In genomic region chr14:92792885-92793284, GRCh38 we compare ENCODE assay signal across 12 cellular contexts. TPM values are rescaled to one million over a fixed set of nuclear protein-coding genes. Genes with fewer than 3 reads are reported as not detected.
A peak's percentile ranks its signal among the peaks of the same experiment; 100 is the strongest.
DNase-seq lines count a peak whose midpoint lies in the region; ATAC-seq and TF ChIP-seq lines count a peak whose summit lies in the region.
"Had no signal": no experiment of that assay in that cellular context is flagged by ENCODE, and none has a peak within 500 bp of the region (broad histone marks: within the 10 kb centered on the region; RNA-seq: fewer than 3 reads in every experiment).

No MANE protein-coding gene starts in this region.

- POLR2A ChIA-PET in naive thymus-derived CD8-positive, alpha-beta T cell (lab: Charles Lee): interaction anchor here (0.5 to 1.9 kb wide), 5 partner anchors 9 to 671 kb away, joined by 3 to 8 read pairs (median 3); partner anchors contain the start of genes CPSF2 and NDUFB1

- peaks cover 10% of the 10 kb centered on the region for H3K9me3 ChIP-seq in Karpas-422 (ENCODE audit: low read length)
- H3K9me3 ChIP-seq in mucosa of descending colon: peaks cover 17% of the 10 kb centered on the region

- ATAC-seq in naive thymus-derived CD8-positive, alpha-beta T cell: no peak
- no peak for ATAC-seq in mucosa of descending colon
- ATAC-seq in HG03432 (IDR thresholded peaks at IDR 0.05; ENCODE audit: unreplicated experiment): no peak

- H4K20me1 ChIP-seq in Karpas-422 (ENCODE audit: insufficient read depth, low read depth, low read length): no peaks in the 10 kb centered on the region

- H3K9me3 Mint-ChIP-seq in brain: peaks cover 18 to 28% (median 24%) of the 10 kb centered on the region in 5 experiments
- H3K9me3 Mint-ChIP-seq in naive thymus-derived CD8-positive, alpha-beta T cell: peaks cover 8 to 33% (median 21%) of the 10 kb centered on the region in 9 donors

- H3K27ac Mint-ChIP-seq in brain: peak overlapping the region; percentile 63 to 95 (median 90)
- peak overlapping the region in 7 of 10 donors; percentile 4 to 95 (median 37) for H3K27ac Mint-ChIP-seq in naive thymus-derived CD8-positive, alpha-beta T cell

- peaks cover 3% of the 10 kb centered on the region; the same call in 1 of the 2 replicates for H3K27me3 ChIP-seq in Karpas-422 (ENCODE audit: low read length)
- H3K27me3 ChIP-seq: cardiac muscle cell had no signal

- no peak overlapping the region for H3K27ac ChIP-seq in Karpas-422 (ENCODE audit: low read length)

- H2AFZ ChIP-seq in Karpas-422 (ENCODE audit: low read length): 0 out of 2 replicates have a peak overlapping the region, but pooled peaks have one; percentile 67

- TF ChIP-seq POLR2A in erythroblast (IDR thresholded peaks at IDR 0.05; ENCODE audit: low read length): no peak

- H3K9ac ChIP-seq in Karpas-422 (ENCODE audit: low read length): no peak overlapping the region

- peaks cover 43% of the 10 kb centered on the region for H3K4me1 Mint-ChIP-seq in brain
- peaks cover 13 to 37% (median 36%) of the 10 kb centered on the region in 4 donors for H3K4me1 Mint-ChIP-seq in naive thymus-derived CD8-positive, alpha-beta T cell

- peak overlapping the region; percentile 85 to 92 (median 88) for H3K4me3 Mint-ChIP-seq in brain
- H3K4me3 Mint-ChIP-seq in naive thymus-derived CD8-positive, alpha-beta T cell: peak overlapping the region in 6 of 10 donors; percentile 14 to 88 (median 54)

- peaks cover 34% of the 10 kb centered on the region for H3K79me2 ChIP-seq in Karpas-422 (ENCODE audit: low read length)

- H3K9me2 ChIP-seq in Karpas-422 (replicated peaks; ENCODE audit: insufficient read depth, low read length): no peaks in the 10 kb centered on the region

- H3K36me3 ChIP-seq in Karpas-422 (ENCODE audit: insufficient read depth, low read length) (peaks cover 13% of the 10 kb centered on the region), mucosa of descending colon (ENCODE audit: low read depth) (peaks cover 4% of the 10 kb centered on the region)

- 0 out of 2 replicates have a peak overlapping the region, but pooled peaks have one; percentile 38 for H3K4me3 ChIP-seq in Karpas-422 (ENCODE audit: low read length)
- H3K4me3 ChIP-seq in mucosa of descending colon: no peak overlapping the region

- peaks cover 13% of the 10 kb centered on the region for H3K36me3 Mint-ChIP-seq in brain
- peaks cover 7 to 23% (median 9%) of the 10 kb centered on the region in 3 donors for H3K36me3 Mint-ChIP-seq in naive thymus-derived CD8-positive, alpha-beta T cell

- intact Hi-C loops in mucosa of descending colon (cut with DNase I, micrococcal nuclease): no loop called here

- TF ChIP-seq CTCF in brain (conservative IDR thresholded peaks at IDR 0.05): no peak
- no peak for TF ChIP-seq CTCF in mucosa of descending colon (IDR thresholded peaks at IDR 0.05)

- H3K27me3 Mint-ChIP-seq in brain: peaks cover 10% of the 10 kb centered on the region
- no peaks in the 10 kb centered on the region for H3K27me3 Mint-ChIP-seq in naive thymus-derived CD8-positive, alpha-beta T cell
- H3K27me3 Mint-ChIP-seq: activated CD4-positive, alpha-beta memory T cell treated with anti-CD3 and anti-CD28 coated beads for 36 hours had no signal

- no peak overlapping the region for H3K4me2 ChIP-seq in Karpas-422 (ENCODE audit: low read depth, low read length, poor library complexity, severe bottlenecking)

- DNase-seq in DMS 273 (lab: John Stamatoyannopoulos, UW; ENCODE audit: unreplicated experiment) (peak; percentile 45), DMS 273 treated with DMSO at 0.1 percent for 48 hours (lab: John Stamatoyannopoulos, UW) (no peak), Karpas-422 (no peak), erythroblast (lab: John Stamatoyannopoulos, UW) (no peak), mucosa of descending colon (no peak)
- DNase-seq in naive thymus-derived CD8-positive, alpha-beta T cell: no peak
- DNase-seq: activated CD4-positive, alpha-beta memory T cell treated with anti-CD3 and anti-CD28 coated beads for 36 hours; nephron progenitor cell; stimulated activated CD4-positive, alpha-beta T cell treated with anti-CD3 and anti-CD28 coated beads, Interleukin-2, amount 100 ng/mL, for 24 hours had no signal

- peaks cover 22% of the 10 kb centered on the region for H3K4me1 ChIP-seq in Karpas-422 (ENCODE audit: low read length)
- peaks cover 11% of the 10 kb centered on the region for H3K4me1 ChIP-seq in mucosa of descending colon (ENCODE audit: low read depth)

RNA-seq across cellular contexts. Expression of gene GOLGA5, which starts 1.2 kb away (rescaled TPM):
- 34.3 and 50.6 TPM in 2 replicates for total RNA-seq in Karpas-422 (2014; rRNA removed; shearing (Covaris generic); ENCODE audit: low replicate concordance)
- polyA plus RNA-seq in brain (ENCODE audit: insufficient read depth, low read depth, low replicate concordance): 25.2 TPM
- 10 to 100 TPM; 20.6 to 22.4 TPM for total RNA-seq in naive thymus-derived CD8-positive, alpha-beta T cell
- polyA plus RNA-seq in naive thymus-derived CD8-positive, alpha-beta T cell: 10 to 100 TPM; 14.0 to 20.7 (median 15.9) TPM
- total RNA-seq in mucosa of descending colon: 10 to 100 TPM; 33.8 to 40.0 (median 39.2) TPM

RNA-seq across cellular contexts. Expression of gene LGMN, which starts 44.5 kb away (rescaled TPM):
- not detected in 2 replicates for total RNA-seq in Karpas-422 (2014; rRNA removed; shearing (Covaris generic); ENCODE audit: low replicate concordance)
- 77.1 TPM for polyA plus RNA-seq in brain (ENCODE audit: insufficient read depth, low read depth, low replicate concordance)
- 10 to 100 TPM; 17.7 to 19.6 TPM for total RNA-seq in naive thymus-derived CD8-positive, alpha-beta T cell
- polyA plus RNA-seq in naive thymus-derived CD8-positive, alpha-beta T cell: 10 to 100 TPM; 18.8 to 38.3 (median 27.4) TPM
- total RNA-seq in mucosa of descending colon: 100 to 1,000 TPM in 1 of 3 donors, 10 to 100 TPM in 2; 86.8 to 103 (median 94.3) TPM

Comparison
In these comparisons a context has a peak if more than half of its experiments do, and no peak if none do; other contexts are left out.
1. RNA of gene LGMN, which starts 44.5 kb away (total RNA-seq): 86.8 to 103 TPM in mucosa of descending colon and 17.7 to 19.6 TPM in naive thymus-derived CD8-positive, alpha-beta T cell; not detected in Karpas-422; every median in the first group is over 10 times any median in the second.